Comparison of ENCODE assay signal across 9 cellular contexts in the genomic region with DNA sequence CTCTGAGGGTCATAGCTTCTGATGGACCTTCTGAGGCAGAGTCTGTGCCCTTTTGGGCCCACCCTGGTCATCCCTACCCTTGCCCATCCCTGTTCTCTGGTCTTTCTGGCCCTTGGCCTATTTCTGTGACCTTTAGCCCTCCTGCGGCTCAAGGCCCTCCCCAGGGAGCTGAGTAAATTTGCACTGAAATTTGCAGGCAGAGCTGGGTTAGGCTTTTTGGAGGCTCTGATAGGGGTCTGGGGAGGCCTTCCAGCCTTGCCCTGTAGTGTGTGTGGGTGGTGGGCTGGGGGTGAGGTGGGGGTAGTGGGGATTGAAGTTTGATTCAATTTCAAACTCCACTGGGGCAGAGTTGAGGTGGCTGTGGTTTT. TPM values are rescaled to one million over a fixed set of nuclear protein-coding genes. Genes with fewer than 3 reads are reported as not detected.
DNase-seq lines count a peak whose midpoint lies in the region; ATAC-seq and TF ChIP-seq lines count a peak whose summit lies in the region.
"Had no signal": no experiment of that assay in that cellular context is flagged by ENCODE, and none has a peak within 500 bp of the region (broad histone marks: within the 10 kb centered on the region; RNA-seq: fewer than 3 reads in every experiment).

No MANE protein-coding gene starts in this region.

- DNase-seq in GM12864 (ENCODE audit: low read depth), result no peak
- no peak for DNase-seq in hepatocyte (ENCODE audit: low spot score)
- DNase-seq in glutamatergic neuron, result no peak
- no peak for DNase-seq in amygdala (lab: John Stamatoyannopoulos, UW)
- DNase-seq in NCI-H146 treated with DMSO at 0.1 percent for 48 hours (lab: John Stamatoyannopoulos, UW; ENCODE audit: unreplicated experiment), result no peak
- DNase-seq: activated CD4-positive, CD25-positive, alpha-beta regulatory T cell treated with anti-CD3 and anti-CD28 coated beads, Interleukin-2, amount 50 U/mL, for 72 hours had no signal

- peaks cover 16% of the 10 kb centered on the region for H3K4me1 Mint-ChIP-seq in glutamatergic neuron (ENCODE audit: low read depth, unreplicated experiment)

- H2AFZ ChIP-seq in SU-DHL-6 (ENCODE audit: low read depth, low read length, severe bottlenecking) (no peak overlapping the region), hepatocyte (no peak overlapping the region)

- no peak overlapping the region for H3K9ac ChIP-seq in SU-DHL-6 (ENCODE audit: low read length)
- no peak overlapping the region for H3K9ac ChIP-seq in skeletal muscle satellite cell (ENCODE audit: low read depth, low read length)

- no peak overlapping the region for H3K27ac ChIP-seq in SU-DHL-6 (ENCODE audit: low read depth, low read length)
- H3K27ac ChIP-seq in hepatocyte, result no peak overlapping the region

- no peak overlapping the region for H3K4me3 Mint-ChIP-seq in glutamatergic neuron (ENCODE audit: unreplicated experiment)

- no peak overlapping the region for H3K27ac Mint-ChIP-seq in glutamatergic neuron (ENCODE audit: unreplicated experiment)

- peak overlapping the region; percentile 42 for H3K4me3 ChIP-seq in GM12864 (ENCODE audit: low read depth, low read length)
- H3K4me3 ChIP-seq in SU-DHL-6 (ENCODE audit: insufficient read depth, low read length, poor library complexity, severe bottlenecking), result no peak overlapping the region
- no peak overlapping the region for H3K4me3 ChIP-seq in hepatocyte
- H3K4me3 ChIP-seq in skeletal muscle satellite cell (ENCODE audit: low read length), result peak overlapping the region; percentile 42

- peaks cover 24% of the 10 kb centered on the region for H3F3A ChIP-seq in SU-DHL-6 (ENCODE audit: insufficient read depth)

- no peaks in the 10 kb centered on the region for H3K36me3 Mint-ChIP-seq in glutamatergic neuron (ENCODE audit: unreplicated experiment)

- no peaks in the 10 kb centered on the region for H3K9me3 Mint-ChIP-seq in glutamatergic neuron (ENCODE audit: unreplicated experiment)

- H4K20me1 ChIP-seq in SU-DHL-6 (ENCODE audit: low read depth, low read length) (no peaks in the 10 kb centered on the region), hepatocyte (ENCODE audit: insufficient read depth, poor library complexity, severe bottlenecking) (peaks cover 60% of the 10 kb centered on the region)

- WGBS in hepatocyte (ENCODE audit: low lambda C conversion rate, missing lambda C conversion rate), result 57% methylated on average over 1 of the region's 1 CpG

- H3K36me3 ChIP-seq in SU-DHL-6 (ENCODE audit: low read length) (no peaks in the 10 kb centered on the region), hepatocyte (replicated peaks; ENCODE audit: insufficient read depth, low read depth) (no peaks in the 10 kb centered on the region), skeletal muscle satellite cell (ENCODE audit: insufficient read depth, low read length) (peaks cover 10% of the 10 kb centered on the region)

- H3K27me3 ChIP-seq in SU-DHL-6 (ENCODE audit: low read length) (no peaks in the 10 kb centered on the region), hepatocyte (no peaks in the 10 kb centered on the region), skeletal muscle satellite cell (ENCODE audit: control insufficient read depth, insufficient read depth, low read length) (no peaks in the 10 kb centered on the region)

- H3K4me1 ChIP-seq in hepatocyte (ENCODE audit: insufficient read depth) (peaks cover 75% of the 10 kb centered on the region), skeletal muscle satellite cell (ENCODE audit: control insufficient read depth, insufficient read depth, low read length) (peaks cover 86% of the 10 kb centered on the region)

- no peaks in the 10 kb centered on the region for H3K27me3 Mint-ChIP-seq in glutamatergic neuron (ENCODE audit: unreplicated experiment)

- ATAC-seq in HG02571 (IDR thresholded peaks at IDR 0.05; ENCODE audit: unreplicated experiment), result no peak

- H3K79me2 ChIP-seq in SU-DHL-6 (ENCODE audit: insufficient read depth, low read length) (peaks cover 37% of the 10 kb centered on the region), hepatocyte (peaks cover 99% of the 10 kb centered on the region)

- H3K9me2 ChIP-seq in SU-DHL-6 (replicated peaks; ENCODE audit: insufficient read depth, low read length) (no peaks in the 10 kb centered on the region), hepatocyte (replicated peaks; ENCODE audit: insufficient read depth) (no peaks in the 10 kb centered on the region)

- peak overlapping the region; percentile 38 for H3K4me2 ChIP-seq in SU-DHL-6 (ENCODE audit: low read depth, low read length, poor library complexity, severe bottlenecking)
- peak overlapping the region; percentile 16 for H3K4me2 ChIP-seq in hepatocyte
- peak overlapping the region; percentile 58 for H3K4me2 ChIP-seq in skeletal muscle satellite cell (ENCODE audit: low read length)

- H3K9me3 ChIP-seq in SU-DHL-6 (ENCODE audit: insufficient read depth, low read length), result no peaks in the 10 kb centered on the region
- H3K9me3 ChIP-seq in hepatocyte (ENCODE audit: low read depth), result no peaks in the 10 kb centered on the region
- no peaks in the 10 kb centered on the region for H3K9me3 ChIP-seq in skeletal muscle satellite cell (replicated peaks; ENCODE audit: low read length)

- no peak for TF ChIP-seq CTCF in GM12864 (IDR thresholded peaks at IDR 0.05; ENCODE audit: low read depth, low read length, missing control alignments)
- no peak for TF ChIP-seq CTCF in SU-DHL-6 (IDR thresholded peaks at IDR 0.05; ENCODE audit: insufficient read depth, low read length, poor library complexity, severe bottlenecking)
- TF ChIP-seq CTCF in hepatocyte (IDR thresholded peaks at IDR 0.05; ENCODE audit: poor library complexity), result no peak
- no peak for TF ChIP-seq CTCF in glutamatergic neuron (IDR thresholded peaks at IDR 0.05; ENCODE audit: partially characterized antibody, unreplicated experiment)

RNA-seq across cellular contexts. Expression of a gene that starts 17.8 kb away (rescaled TPM):
- total RNA-seq in hepatocyte, result 19.2 and 30.0 TPM in 2 replicates
- 33.1 and 34.4 TPM in 2 replicates for polyA plus RNA-seq in hepatocyte
- total RNA-seq in skeletal muscle satellite cell (2012; rRNA removed), result 11.2 and 17.0 TPM in 2 replicates
- 26.2 TPM for total RNA-seq in glutamatergic neuron (ENCODE audit: unreplicated experiment)

RNA-seq across cellular contexts. Expression of a gene that starts 37.7 kb away (rescaled TPM):
- total RNA-seq in hepatocyte (0.47 TPM in 1 of 2 replicates, not detected in the other), glutamatergic neuron (ENCODE audit: unreplicated experiment) (not detected)
- polyA plus RNA-seq in hepatocyte, result 3.3 and 3.8 TPM in 2 replicates
- 0.22 and 0.25 TPM in 2 replicates for total RNA-seq in skeletal muscle satellite cell (2012; rRNA removed)

RNA-seq across cellular contexts. Expression of a gene that starts 39.1 kb away (rescaled TPM):
- 5.8 and 8.6 TPM in 2 replicates for total RNA-seq in hepatocyte
- 5.1 and 7.5 TPM in 2 replicates for polyA plus RNA-seq in hepatocyte
- 22.1 and 22.6 TPM in 2 replicates for total RNA-seq in skeletal muscle satellite cell (2012; rRNA removed)
- 4.7 TPM for total RNA-seq in glutamatergic neuron (ENCODE audit: unreplicated experiment)

Comparison
In these comparisons a context has a peak if more than half of its experiments do, and no peak if none do; other contexts are left out.
1. H3K4me3 ChIP-seq: peak in GM12864 (single experiment) and skeletal muscle satellite cell (single experiment); none in SU-DHL-6 (single experiment) and hepatocyte (single experiment).
2. Peak in every context shown above with its lines, with median percentiles within 50 percentile points of each other: H3K4me2 ChIP-seq.